1 cellular context compared by ENCODE assay signal in the genomic region with DNA sequence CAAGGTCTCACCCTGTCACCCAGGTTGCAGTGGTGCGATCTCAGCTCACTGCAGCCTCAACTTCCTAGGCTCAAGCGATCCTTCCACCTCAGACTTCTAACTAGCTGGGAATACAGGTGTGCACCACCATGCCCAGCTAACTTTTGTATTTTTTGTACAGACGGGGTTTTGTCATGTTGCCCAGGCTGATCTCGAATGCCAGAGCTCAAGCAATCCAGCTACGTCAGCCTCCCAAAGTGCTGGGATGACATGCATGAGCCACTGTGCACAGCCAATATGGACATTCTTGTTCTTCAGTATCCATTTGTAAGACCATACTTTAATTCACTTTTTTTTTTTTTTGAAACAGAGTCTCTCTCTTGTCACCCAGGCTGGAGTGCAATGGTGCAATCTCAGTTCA.
TF ChIP-seq lines count a peak whose summit lies in the region.

No MANE protein-coding gene starts in this region.

TF ChIP-seq in SK-N-SH, 30 proteins besides CTCF, POLR2A, EP300 and RAD21 (continued from another document):
- TF ChIP-seq, protein P1, sequence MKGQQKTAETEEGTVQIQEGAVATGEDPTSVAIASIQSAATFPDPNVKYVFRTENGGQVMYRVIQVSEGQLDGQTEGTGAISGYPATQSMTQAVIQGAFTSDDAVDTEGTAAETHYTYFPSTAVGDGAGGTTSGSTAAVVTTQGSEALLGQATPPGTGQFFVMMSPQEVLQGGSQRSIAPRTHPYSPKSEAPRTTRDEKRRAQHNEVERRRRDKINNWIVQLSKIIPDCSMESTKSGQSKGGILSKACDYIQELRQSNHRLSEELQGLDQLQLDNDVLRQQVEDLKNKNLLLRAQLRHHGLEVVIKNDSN (IDR thresholded peaks at IDR 0.05; ENCODE audit: borderline replicate concordance, low read depth), result no peak
- TF ChIP-seq, protein P2, sequence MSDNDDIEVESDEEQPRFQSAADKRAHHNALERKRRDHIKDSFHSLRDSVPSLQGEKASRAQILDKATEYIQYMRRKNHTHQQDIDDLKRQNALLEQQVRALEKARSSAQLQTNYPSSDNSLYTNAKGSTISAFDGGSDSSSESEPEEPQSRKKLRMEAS (IDR thresholded peaks at IDR 0.05; ENCODE audit: low read depth), result no peak
- TF ChIP-seq GABPA (IDR thresholded peaks at IDR 0.05; ENCODE audit: low read depth), result no peak
- TF ChIP-seq, protein P3, sequence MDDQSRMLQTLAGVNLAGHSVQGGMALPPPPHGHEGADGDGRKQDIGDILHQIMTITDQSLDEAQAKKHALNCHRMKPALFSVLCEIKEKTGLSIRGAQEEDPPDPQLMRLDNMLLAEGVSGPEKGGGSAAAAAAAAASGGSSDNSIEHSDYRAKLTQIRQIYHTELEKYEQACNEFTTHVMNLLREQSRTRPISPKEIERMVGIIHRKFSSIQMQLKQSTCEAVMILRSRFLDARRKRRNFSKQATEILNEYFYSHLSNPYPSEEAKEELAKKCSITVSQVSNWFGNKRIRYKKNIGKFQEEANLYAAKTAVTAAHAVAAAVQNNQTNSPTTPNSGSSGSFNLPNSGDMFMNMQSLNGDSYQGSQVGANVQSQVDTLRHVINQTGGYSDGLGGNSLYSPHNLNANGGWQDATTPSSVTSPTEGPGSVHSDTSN (IDR thresholded peaks at IDR 0.05), result no peak
- TF ChIP-seq EZH2phosphoT487 (IDR thresholded peaks at IDR 0.05; ENCODE audit: borderline replicate concordance, low read depth), result no peak
- no peak for TF ChIP-seq FOXM1 (IDR thresholded peaks at IDR 0.05; ENCODE audit: low read depth)
